9 cellular contexts compared by ENCODE assay signal in the genomic region with DNA sequence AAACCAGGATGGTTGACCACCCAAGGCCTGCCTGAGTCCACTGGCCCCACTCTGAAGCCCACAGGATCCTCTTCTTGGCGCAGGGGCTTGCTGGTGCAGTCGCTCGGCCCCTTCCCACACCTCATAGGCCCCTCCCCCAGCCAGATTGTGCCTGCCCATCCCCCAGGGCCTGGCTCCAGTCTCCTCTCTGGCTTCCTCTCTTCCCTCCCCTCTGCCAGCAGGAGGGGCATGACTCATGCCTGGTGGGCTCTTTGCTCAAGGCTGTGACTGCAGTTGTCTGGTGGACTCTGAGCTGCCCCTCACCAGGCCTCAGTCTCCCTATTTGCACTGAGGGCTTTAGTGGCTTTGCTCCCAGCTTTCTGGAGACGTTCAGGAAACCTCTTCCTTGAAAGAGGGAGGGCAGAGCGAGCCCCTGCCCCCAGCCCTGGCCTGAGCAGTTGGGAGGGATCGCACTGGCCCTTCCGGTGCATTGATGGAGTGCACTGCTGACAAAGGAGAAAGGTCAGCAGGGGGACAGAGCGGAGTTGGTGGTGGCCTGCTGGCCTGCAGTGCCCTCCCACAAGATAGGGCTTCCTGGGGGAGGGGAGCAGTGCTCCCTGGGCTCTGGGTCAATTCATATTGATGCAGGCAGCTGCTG.
DNase-seq lines count a peak whose midpoint lies in the region; ATAC-seq and TF ChIP-seq lines count a peak whose summit lies in the region.
"Had no signal": no experiment of that assay in that cellular context is flagged by ENCODE, and none has a peak within 500 bp of the region (broad histone marks: within the 10 kb centered on the region; RNA-seq: fewer than 3 reads in every experiment).

No MANE protein-coding gene starts in this region.

- H3K27me3 Mint-ChIP-seq in WTC11 (ENCODE audit: low read depth) (no peaks in the 10 kb centered on the region), type B pancreatic cell (no peaks in the 10 kb centered on the region)
- H3K27me3 Mint-ChIP-seq in activated T-helper 1 cell treated with anti-CD3 and anti-CD28 coated beads, Interleukin-12 subunit alpha, Interleukin-12 subunit beta, Interleukin-2, Interleukin-4 antibody, amounts not matched to agents 30 ng/mL and 10 ng/mL and 1 ng/mL, durations not matched to agents 14 hours and 24 hours and 36 hours (ENCODE audit: insufficient read depth) = no peaks in the 10 kb centered on the region

- H3K9me3 Mint-ChIP-seq in WTC11 = no peaks in the 10 kb centered on the region
- H3K9me3 Mint-ChIP-seq in type B pancreatic cell = no peaks in the 10 kb centered on the region
- H3K9me3 Mint-ChIP-seq in activated T-helper 1 cell treated with anti-CD3 and anti-CD28 coated beads, Interleukin-12 subunit alpha, Interleukin-12 subunit beta, Interleukin-2, Interleukin-4 antibody, amounts not matched to agents 30 ng/mL and 10 ng/mL and 1 ng/mL, durations not matched to agents 14 hours and 24 hours and 36 hours = no peaks in the 10 kb centered on the region
- no peaks in the 10 kb centered on the region for H3K9me3 Mint-ChIP-seq in activated naive CD4-positive, alpha-beta T cell treated with anti-CD3 and anti-CD28 coated beads, Interleukin-2, amount 50 U/mL, for 72 hours

- H3K27ac Mint-ChIP-seq in WTC11 (peak overlapping the region; percentile 95), type B pancreatic cell (peak overlapping the region; percentile 43)
- H3K27ac Mint-ChIP-seq in activated T-helper 1 cell treated with anti-CD3 and anti-CD28 coated beads, Interleukin-12 subunit alpha, Interleukin-12 subunit beta, Interleukin-2, Interleukin-4 antibody, amounts not matched to agents 30 ng/mL and 10 ng/mL and 1 ng/mL, durations not matched to agents 14 hours and 24 hours and 36 hours = no peak overlapping the region
- peak overlapping the region in 1 of 2 donors; percentile 40 for H3K27ac Mint-ChIP-seq in activated naive CD4-positive, alpha-beta T cell treated with anti-CD3 and anti-CD28 coated beads, Interleukin-2, amount 50 U/mL, for 72 hours

- ATAC-seq in WTC11 = peak; percentile 86
- no peak for ATAC-seq in activated naive CD4-positive, alpha-beta T cell treated with anti-CD3 and anti-CD28 coated beads, Interleukin-2, amount 50 U/mL, for 72 hours

- TF ChIP-seq CTCF in WTC11 (IDR thresholded peaks at IDR 0.05) (no peak), type B pancreatic cell (conservative IDR thresholded peaks at IDR 0.05) (peak; percentile 23)

- intact Hi-C loops in activated T-helper 1 cell treated with anti-CD3 and anti-CD28 coated beads, Interleukin-12 subunit alpha, Interleukin-12 subunit beta, Interleukin-2, Interleukin-4 antibody, amounts not matched to agents 30 ng/mL and 10 ng/mL and 1 ng/mL, durations not matched to agents 14 hours and 24 hours and 36 hours (cut with micrococcal nuclease) = no loop called here

- POLR2A ChIA-PET in WTC11 (lab: Charles Lee) = no interaction called here

- CTCF ChIA-PET in WTC11 (lab: Charles Lee) = interaction anchor here (0.6 to 4.6 kb wide), 5 partner anchors 11 to 66 kb away, joined by 3 to 21 read pairs (median 4); no protein-coding TSS in a partner anchor

- H3K4me3 Mint-ChIP-seq in WTC11 (peak overlapping the region; percentile 39), type B pancreatic cell (peak overlapping the region; percentile 71)
- no peak overlapping the region for H3K4me3 Mint-ChIP-seq in activated T-helper 1 cell treated with anti-CD3 and anti-CD28 coated beads, Interleukin-12 subunit alpha, Interleukin-12 subunit beta, Interleukin-2, Interleukin-4 antibody, amounts not matched to agents 30 ng/mL and 10 ng/mL and 1 ng/mL, durations not matched to agents 14 hours and 24 hours and 36 hours

- peak; percentile 56 for DNase-seq in DMS 273 (lab: John Stamatoyannopoulos, UW; ENCODE audit: unreplicated experiment)
- DNase-seq in DMS 273 treated with DMSO at 0.1 percent for 48 hours (lab: John Stamatoyannopoulos, UW) = no peak
- DNase-seq in WTC11 (ENCODE audit: low spot score) = peak; percentile 87
- peak; percentile 89 for DNase-seq in iPS-NIHi11 (ENCODE audit: low spot score)
- peak; percentile 78 for DNase-seq in type B pancreatic cell (ENCODE audit: extremely low spot score, unreplicated experiment)
- no peak for DNase-seq in activated CD4-positive, CD25-positive, alpha-beta regulatory T cell treated with anti-CD3 and anti-CD28 coated beads, Interleukin-2, amount 50 U/mL, for 72 hours
- DNase-seq in activated T-helper 1 cell treated with anti-CD3 and anti-CD28 coated beads, Interleukin-12 subunit alpha, Interleukin-12 subunit beta, Interleukin-2, Interleukin-4 antibody, amounts not matched to agents 30 ng/mL and 10 ng/mL and 1 ng/mL, durations not matched to agents 14 hours and 24 hours and 36 hours (ENCODE audit: low spot score) = no peak
- DNase-seq in activated naive CD4-positive, alpha-beta T cell treated with anti-CD3 and anti-CD28 coated beads, Interleukin-2, amount 50 U/mL, for 72 hours (ENCODE audit: low spot score in 2 of 2) = no peak
- DNase-seq: T-helper 9 cell had no signal

- H3K36me3 Mint-ChIP-seq in WTC11 (no peaks in the 10 kb centered on the region), type B pancreatic cell (peaks cover 5% of the 10 kb centered on the region)
- H3K36me3 Mint-ChIP-seq in activated T-helper 1 cell treated with anti-CD3 and anti-CD28 coated beads, Interleukin-12 subunit alpha, Interleukin-12 subunit beta, Interleukin-2, Interleukin-4 antibody, amounts not matched to agents 30 ng/mL and 10 ng/mL and 1 ng/mL, durations not matched to agents 14 hours and 24 hours and 36 hours (ENCODE audit: low read depth) = no peaks in the 10 kb centered on the region
- no peaks in the 10 kb centered on the region for H3K36me3 Mint-ChIP-seq in activated naive CD4-positive, alpha-beta T cell treated with anti-CD3 and anti-CD28 coated beads, Interleukin-2, amount 50 U/mL, for 72 hours

- H3K4me1 Mint-ChIP-seq in WTC11 = peaks cover 77% of the 10 kb centered on the region
- peaks cover 55% of the 10 kb centered on the region for H3K4me1 Mint-ChIP-seq in type B pancreatic cell (ENCODE audit: unreplicated experiment)
- no peaks in the 10 kb centered on the region for H3K4me1 Mint-ChIP-seq in activated T-helper 1 cell treated with anti-CD3 and anti-CD28 coated beads, Interleukin-12 subunit alpha, Interleukin-12 subunit beta, Interleukin-2, Interleukin-4 antibody, amounts not matched to agents 30 ng/mL and 10 ng/mL and 1 ng/mL, durations not matched to agents 14 hours and 24 hours and 36 hours (ENCODE audit: low read depth)

TF ChIP-seq in WTC11, 78 proteins besides CTCF, POLR2A, EP300 and RAD21 (continues in another document):
- TF ChIP-seq SP1 (CRISPR knock-in tag; conservative IDR thresholded peaks at IDR 0.05) (peak; percentile 61), TP53 (CRISPR knock-in tag; IDR thresholded peaks at IDR 0.05) (0 out of 2 replicates have a peak, but pooled peaks have one; percentile 36), TEAD1 (CRISPR knock-in tag; IDR thresholded peaks at IDR 0.05) (no peak), ZNF138 (CRISPR knock-in tag; conservative IDR thresholded peaks at IDR 0.05) (no peak), ZNF121 (CRISPR knock-in tag; IDR thresholded peaks at IDR 0.05) (no peak), NFE2L1 (CRISPR knock-in tag; IDR thresholded peaks at IDR 0.05) (peak; percentile 62; the same call in 1 of the 2 replicates), ZNF317 (CRISPR knock-in tag; IDR thresholded peaks at IDR 0.05; ENCODE audit: borderline replicate concordance, low read depth) (0 out of 2 replicates have a peak, but pooled peaks have one; percentile 22), HMGA2 (CRISPR knock-in tag; IDR thresholded peaks at IDR 0.05) (no peak), JUN (CRISPR knock-in tag; IDR thresholded peaks at IDR 0.05) (0 out of 2 replicates have a peak, but pooled peaks have one; percentile 75), FOXP1 (CRISPR knock-in tag; IDR thresholded peaks at IDR 0.05; ENCODE audit: borderline replicate concordance) (0 out of 2 replicates have a peak, but pooled peaks have one; percentile 22)
- TF ChIP-seq, protein P1, sequence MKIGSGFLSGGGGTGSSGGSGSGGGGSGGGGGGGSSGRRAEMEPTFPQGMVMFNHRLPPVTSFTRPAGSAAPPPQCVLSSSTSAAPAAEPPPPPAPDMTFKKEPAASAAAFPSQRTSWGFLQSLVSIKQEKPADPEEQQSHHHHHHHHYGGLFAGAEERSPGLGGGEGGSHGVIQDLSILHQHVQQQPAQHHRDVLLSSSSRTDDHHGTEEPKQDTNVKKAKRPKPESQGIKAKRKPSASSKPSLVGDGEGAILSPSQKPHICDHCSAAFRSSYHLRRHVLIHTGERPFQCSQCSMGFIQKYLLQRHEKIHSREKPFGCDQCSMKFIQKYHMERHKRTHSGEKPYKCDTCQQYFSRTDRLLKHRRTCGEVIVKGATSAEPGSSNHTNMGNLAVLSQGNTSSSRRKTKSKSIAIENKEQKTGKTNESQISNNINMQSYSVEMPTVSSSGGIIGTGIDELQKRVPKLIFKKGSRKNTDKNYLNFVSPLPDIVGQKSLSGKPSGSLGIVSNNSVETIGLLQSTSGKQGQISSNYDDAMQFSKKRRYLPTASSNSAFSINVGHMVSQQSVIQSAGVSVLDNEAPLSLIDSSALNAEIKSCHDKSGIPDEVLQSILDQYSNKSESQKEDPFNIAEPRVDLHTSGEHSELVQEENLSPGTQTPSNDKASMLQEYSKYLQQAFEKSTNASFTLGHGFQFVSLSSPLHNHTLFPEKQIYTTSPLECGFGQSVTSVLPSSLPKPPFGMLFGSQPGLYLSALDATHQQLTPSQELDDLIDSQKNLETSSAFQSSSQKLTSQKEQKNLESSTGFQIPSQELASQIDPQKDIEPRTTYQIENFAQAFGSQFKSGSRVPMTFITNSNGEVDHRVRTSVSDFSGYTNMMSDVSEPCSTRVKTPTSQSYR (CRISPR knock-in tag; IDR thresholded peaks at IDR 0.05) = peak; percentile 98
- TF ChIP-seq, protein P2, sequence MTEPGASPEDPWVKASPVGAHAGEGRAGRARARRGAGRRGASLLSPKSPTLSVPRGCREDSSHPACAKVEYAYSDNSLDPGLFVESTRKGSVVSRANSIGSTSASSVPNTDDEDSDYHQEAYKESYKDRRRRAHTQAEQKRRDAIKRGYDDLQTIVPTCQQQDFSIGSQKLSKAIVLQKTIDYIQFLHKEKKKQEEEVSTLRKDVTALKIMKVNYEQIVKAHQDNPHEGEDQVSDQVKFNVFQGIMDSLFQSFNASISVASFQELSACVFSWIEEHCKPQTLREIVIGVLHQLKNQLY (CRISPR knock-in tag; IDR thresholded peaks at IDR 0.05) = no peak
- TF ChIP-seq, protein P3, sequence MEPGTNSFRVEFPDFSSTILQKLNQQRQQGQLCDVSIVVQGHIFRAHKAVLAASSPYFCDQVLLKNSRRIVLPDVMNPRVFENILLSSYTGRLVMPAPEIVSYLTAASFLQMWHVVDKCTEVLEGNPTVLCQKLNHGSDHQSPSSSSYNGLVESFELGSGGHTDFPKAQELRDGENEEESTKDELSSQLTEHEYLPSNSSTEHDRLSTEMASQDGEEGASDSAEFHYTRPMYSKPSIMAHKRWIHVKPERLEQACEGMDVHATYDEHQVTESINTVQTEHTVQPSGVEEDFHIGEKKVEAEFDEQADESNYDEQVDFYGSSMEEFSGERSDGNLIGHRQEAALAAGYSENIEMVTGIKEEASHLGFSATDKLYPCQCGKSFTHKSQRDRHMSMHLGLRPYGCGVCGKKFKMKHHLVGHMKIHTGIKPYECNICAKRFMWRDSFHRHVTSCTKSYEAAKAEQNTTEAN (CRISPR knock-in tag; IDR thresholded peaks at IDR 0.05) = 0 out of 2 replicates have a peak, but pooled peaks have one; percentile 34

Comparison
In these comparisons a context has a peak if more than half of its experiments do, and no peak if none do; other contexts are left out.
1. DNase-seq: peak in DMS 273 (single experiment), WTC11 (single experiment), iPS-NIHi11 (single experiment) and type B pancreatic cell (single experiment); none in DMS 273 treated with DMSO at 0.1 percent for 48 hours (single experiment), activated CD4-positive, CD25-positive, alpha-beta regulatory T cell treated with anti-CD3 and anti-CD28 coated beads, Interleukin-2, amount 50 U/mL, for 72 hours (single experiment), activated T-helper 1 cell treated with anti-CD3 and anti-CD28 coated beads, Interleukin-12 subunit alpha, Interleukin-12 subunit beta, Interleukin-2, Interleukin-4 antibody, amounts not matched to agents 30 ng/mL and 10 ng/mL and 1 ng/mL, durations not matched to agents 14 hours and 24 hours and 36 hours (single experiment) and activated naive CD4-positive, alpha-beta T cell treated with anti-CD3 and anti-CD28 coated beads, Interleukin-2, amount 50 U/mL, for 72 hours (0 of 2).